In genomic region chr2:97718051-97718882, GRCh38 we compare ENCODE assay signal across 8 cellular contexts. TPM values are rescaled to one million over a fixed set of nuclear protein-coding genes. Genes with fewer than 3 reads are reported as not detected.
DNase-seq lines count a peak whose midpoint lies in the region; FAIRE-seq and TF ChIP-seq lines count a peak whose summit lies in the region.

No MANE protein-coding gene starts in this region.

- H3K9me3 ChIP-seq in prostate gland: no peaks in the 10 kb centered on the region

- H3K4me1 Mint-ChIP-seq in activated naive CD4-positive, alpha-beta T cell treated with anti-CD3 and anti-CD28 coated beads for 36 hours (ENCODE audit: low read depth): peaks cover 71% of the 10 kb centered on the region

- peak; percentile 75 for DNase-seq in NK-92 treated with Interleukin-12 subunit alpha and Interleukin-12 subunit beta, amount 100 ng/mL, for 24 hours (lab: John Stamatoyannopoulos, UW)
- DNase-seq in activated naive CD4-positive, alpha-beta T cell treated with anti-CD3 and anti-CD28 coated beads for 36 hours: peak; percentile 84
- peak; percentile 60 to 67 for DNase-seq in stimulated activated CD4-positive, alpha-beta T cell treated with anti-CD3 and anti-CD28 coated beads, Interleukin-4, amount 100 ng/mL, for 4 hours
- DNase-seq in NCI-H1417 treated with DMSO at 0.1 percent for 48 hours (lab: John Stamatoyannopoulos, UW) (no peak), prostate gland (ENCODE audit: low spot score) (no peak), AG08396 (ENCODE audit: low spot score) (no peak), RCC 7860 (ENCODE audit: low spot score) (no peak)

- no peak for FAIRE-seq in RCC 7860 (lab: Jason Lieb, UNC)

- CTCF ChIA-PET in activated naive CD4-positive, alpha-beta T cell treated with anti-CD3 and anti-CD28 coated beads for 36 hours (lab: Charles Lee): interaction anchor here (0.6 to 2.6 kb wide), 7 partner anchors 8 to 128 kb away, joined by 3 to 20 read pairs (median 6); no protein-coding TSS in a partner anchor

- H3K27me3 ChIP-seq in prostate gland (replicated peaks; ENCODE audit: insufficient read depth): no peaks in the 10 kb centered on the region

- intact Hi-C loops in activated naive CD4-positive, alpha-beta T cell treated with anti-CD3 and anti-CD28 coated beads for 36 hours (cut with micrococcal nuclease): loop anchor here (10.0 kb wide), 1 partner anchor 1617 kb away; the partner anchor contains the start of genes EIF5B and TXNDC9
- intact Hi-C loops in prostate gland (cut with DNase I): no loop called here

- no peaks in the 10 kb centered on the region for H3K36me3 ChIP-seq in prostate gland

- H3K4me3 Mint-ChIP-seq in activated naive CD4-positive, alpha-beta T cell treated with anti-CD3 and anti-CD28 coated beads for 36 hours: peak overlapping the region; percentile 85

- H3K4me1 ChIP-seq in prostate gland (replicated peaks): no peaks in the 10 kb centered on the region

- peaks cover 54% of the 10 kb centered on the region for H3K36me3 Mint-ChIP-seq in activated naive CD4-positive, alpha-beta T cell treated with anti-CD3 and anti-CD28 coated beads for 36 hours (ENCODE audit: low read depth)

- TF ChIP-seq POLR2A in GM19099 (IDR thresholded peaks at IDR 0.05; ENCODE audit: extremely low read depth, insufficient read length, low read depth) (peak; percentile 39), prostate gland (IDR thresholded peaks at IDR 0.05) (no peak)

- WGBS in prostate gland: 81% methylated on average over 20 of the region's 21 CpGs

- H3K27ac ChIP-seq in prostate gland: no peak overlapping the region

- TF ChIP-seq CTCF in prostate gland (IDR thresholded peaks at IDR 0.05): no peak

- H3K27ac Mint-ChIP-seq in activated naive CD4-positive, alpha-beta T cell treated with anti-CD3 and anti-CD28 coated beads for 36 hours: peak overlapping the region; percentile 95

- no peaks in the 10 kb centered on the region for H3K9me3 Mint-ChIP-seq in activated naive CD4-positive, alpha-beta T cell treated with anti-CD3 and anti-CD28 coated beads for 36 hours

- no peak overlapping the region for H3K4me3 ChIP-seq in prostate gland

- no peaks in the 10 kb centered on the region for H3K27me3 Mint-ChIP-seq in activated naive CD4-positive, alpha-beta T cell treated with anti-CD3 and anti-CD28 coated beads for 36 hours (ENCODE audit: low read depth)

RNA-seq across cellular contexts. Expression of gene ZAP70, which starts 4.9 kb away (rescaled TPM):
- total RNA-seq in activated naive CD4-positive, alpha-beta T cell treated with anti-CD3 and anti-CD28 coated beads for 36 hours: 100 to 1,000 TPM; 167 TPM
- total RNA-seq in prostate gland: 1 to 10 TPM; 1.8 to 3.9 TPM

RNA-seq across cellular contexts. Expression of gene C2orf92, which starts 48.8 kb away (rescaled TPM):
- 1 to 10 TPM; 2.7 to 2.8 TPM for total RNA-seq in activated naive CD4-positive, alpha-beta T cell treated with anti-CD3 and anti-CD28 coated beads for 36 hours
- total RNA-seq in prostate gland: 1 to 10 TPM; 2.0 to 7.0 TPM

RNA-seq across cellular contexts. Expression of gene ACTR1B, which starts 54.4 kb away (rescaled TPM):
- total RNA-seq in activated naive CD4-positive, alpha-beta T cell treated with anti-CD3 and anti-CD28 coated beads for 36 hours: 100 to 1,000 TPM; 103 to 104 TPM
- total RNA-seq in prostate gland: 100 to 1,000 TPM in 1 of 2 donors, 10 to 100 TPM in 1; 80.5 to 102 TPM

Comparison
In these comparisons a context has a peak if more than half of its experiments do, and no peak if none do; other contexts are left out.
1. DNase-seq: peak in NK-92 treated with Interleukin-12 subunit alpha and Interleukin-12 subunit beta, amount 100 ng/mL, for 24 hours (single experiment), activated naive CD4-positive, alpha-beta T cell treated with anti-CD3 and anti-CD28 coated beads for 36 hours (single experiment) and stimulated activated CD4-positive, alpha-beta T cell treated with anti-CD3 and anti-CD28 coated beads, Interleukin-4, amount 100 ng/mL, for 4 hours (2 of 2); none in NCI-H1417 treated with DMSO at 0.1 percent for 48 hours (single experiment), prostate gland (single experiment), AG08396 (single experiment) and RCC 7860 (single experiment).
2. RNA of gene ZAP70, which starts 4.9 kb away (total RNA-seq): 167 TPM in activated naive CD4-positive, alpha-beta T cell treated with anti-CD3 and anti-CD28 coated beads for 36 hours; 1.8 to 3.9 TPM in prostate gland; every median in the first group is over 10 times any median in the second.